Comparison of ENCODE assay signal across 9 cellular contexts in the genomic region with DNA sequence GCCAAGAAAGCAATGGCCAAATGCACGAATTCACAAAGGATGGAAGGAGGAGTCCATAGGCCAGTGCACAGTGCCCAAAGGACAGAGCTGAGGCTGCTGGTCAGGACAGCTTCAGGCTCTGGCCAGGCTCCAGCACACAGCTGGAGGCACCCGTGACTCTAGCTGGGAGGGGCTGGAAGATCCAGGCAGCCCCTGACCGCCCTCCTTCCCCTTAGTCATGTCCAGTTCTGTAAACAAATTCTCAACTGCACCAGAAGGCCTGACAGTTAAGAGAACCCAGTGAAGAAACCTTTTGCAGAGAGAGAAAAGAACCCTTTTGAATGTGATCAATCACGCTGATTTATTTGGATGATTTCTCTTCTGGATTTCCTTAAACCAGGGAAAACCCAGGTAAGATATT. TPM values are rescaled to one million over a fixed set of nuclear protein-coding genes. Genes with fewer than 3 reads are reported as not detected.
DNase-seq lines count a peak whose midpoint lies in the region; ATAC-seq and TF ChIP-seq lines count a peak whose summit lies in the region.
"Had no signal": no experiment of that assay in that cellular context is flagged by ENCODE, and none has a peak within 500 bp of the region (broad histone marks: within the 10 kb centered on the region; RNA-seq: fewer than 3 reads in every experiment).

No MANE protein-coding gene starts in this region.

- intact Hi-C loops in left ventricle myocardium inferior (cut with micrococcal nuclease) (no loop called here), gastrocnemius medialis (cut with DNase I; ENCODE audit: low total_unique reads) (loop anchor here (10.0 kb wide), 1 partner anchor 1634 kb away; no protein-coding TSS in a partner anchor)
- intact Hi-C loops in activated T-helper 2 cell treated with anti-CD3 and anti-CD28 coated beads, Interferon-gamma antibody, Interleukin-2, Interleukin-4, amounts not matched to agents 10 μg/mL and 5 μg/mL and 100 μg/mL, durations not matched to agents 14 hours and 24 hours and 36 hours (cut with micrococcal nuclease) = no loop called here
- intact Hi-C loops in CD8-positive, alpha-beta T cell (cut with DNase I, micrococcal nuclease) = loop anchor here (10.0 kb wide), 2 partner anchors 1176 to 1706 kb away; partner anchors contain the start of genes PDIA6 (in 1 of the 2) and ROCK2 (in 1 of the 2)

- H3K9me3 Mint-ChIP-seq in activated T-helper 2 cell treated with anti-CD3 and anti-CD28 coated beads, Interferon-gamma antibody, Interleukin-2, Interleukin-4, amounts not matched to agents 10 μg/mL and 5 μg/mL and 100 μg/mL, durations not matched to agents 14 hours and 24 hours and 36 hours = no peaks in the 10 kb centered on the region
- H3K9me3 Mint-ChIP-seq in CD8-positive, alpha-beta T cell = no peaks in the 10 kb centered on the region

- peak in 1 of 2 donors; percentile 15 for TF ChIP-seq POLR2A in gastrocnemius medialis (IDR thresholded peaks at IDR 0.05)

- H3K36me3 Mint-ChIP-seq in activated T-helper 2 cell treated with anti-CD3 and anti-CD28 coated beads, Interferon-gamma antibody, Interleukin-2, Interleukin-4, amounts not matched to agents 10 μg/mL and 5 μg/mL and 100 μg/mL, durations not matched to agents 14 hours and 24 hours and 36 hours (ENCODE audit: low read depth) = no peaks in the 10 kb centered on the region
- H3K36me3 Mint-ChIP-seq in CD8-positive, alpha-beta T cell = no peaks in the 10 kb centered on the region

- H3K27me3 Mint-ChIP-seq in activated T-helper 2 cell treated with anti-CD3 and anti-CD28 coated beads, Interferon-gamma antibody, Interleukin-2, Interleukin-4, amounts not matched to agents 10 μg/mL and 5 μg/mL and 100 μg/mL, durations not matched to agents 14 hours and 24 hours and 36 hours (ENCODE audit: low read depth) = no peaks in the 10 kb centered on the region
- H3K27me3 Mint-ChIP-seq in CD8-positive, alpha-beta T cell (ENCODE audit: low read depth) = no peaks in the 10 kb centered on the region

- peak overlapping the region; percentile 34 for H3K4me3 ChIP-seq in adipocyte (ENCODE audit: low read length)
- H3K4me3 ChIP-seq in left ventricle myocardium inferior = no peak overlapping the region
- no peak overlapping the region for H3K4me3 ChIP-seq in gastrocnemius medialis
- no peak overlapping the region for H3K4me3 ChIP-seq in CD8-positive, alpha-beta T cell (ENCODE audit: low read depth, low read length)

- H3K4me1 Mint-ChIP-seq in activated T-helper 2 cell treated with anti-CD3 and anti-CD28 coated beads, Interferon-gamma antibody, Interleukin-2, Interleukin-4, amounts not matched to agents 10 μg/mL and 5 μg/mL and 100 μg/mL, durations not matched to agents 14 hours and 24 hours and 36 hours (ENCODE audit: low read depth) = peaks cover 26% of the 10 kb centered on the region
- H3K4me1 Mint-ChIP-seq in CD8-positive, alpha-beta T cell (ENCODE audit: low read depth) = peaks cover 5% of the 10 kb centered on the region

- no peak overlapping the region for H3K27ac Mint-ChIP-seq in activated T-helper 2 cell treated with anti-CD3 and anti-CD28 coated beads, Interferon-gamma antibody, Interleukin-2, Interleukin-4, amounts not matched to agents 10 μg/mL and 5 μg/mL and 100 μg/mL, durations not matched to agents 14 hours and 24 hours and 36 hours
- no peak overlapping the region for H3K27ac Mint-ChIP-seq in CD8-positive, alpha-beta T cell

- TF ChIP-seq CTCF in left ventricle myocardium inferior (IDR thresholded peaks at IDR 0.05; ENCODE audit: borderline replicate concordance) (no peak), gastrocnemius medialis (IDR thresholded peaks at IDR 0.05 in 4 of 5, conservative IDR thresholded peaks at IDR 0.05 in 1 of 5) (no peak), GM13977 (IDR thresholded peaks at IDR 0.05; ENCODE audit: extremely low read depth, insufficient read depth, missing control alignments) (no peak)
- TF ChIP-seq CTCF in CD8-positive, alpha-beta T cell (IDR thresholded peaks at IDR 0.05) = no peak

- DNase-seq in GM04503 (ENCODE audit: low read depth) = peak; percentile 77
- peak; percentile 95 for DNase-seq in adipocyte (ENCODE audit: low read depth)
- DNase-seq in left ventricle myocardium inferior = peak; percentile 84
- peak; percentile 70 to 77 for DNase-seq in gastrocnemius medialis
- no peak for DNase-seq in GM13977 (ENCODE audit: low spot score)
- DNase-seq in activated T-helper 2 cell treated with anti-CD3 and anti-CD28 coated beads, Interferon-gamma antibody, Interleukin-2, Interleukin-4, amounts not matched to agents 10 μg/mL and 5 μg/mL and 100 μg/mL, durations not matched to agents 14 hours and 24 hours and 36 hours (ENCODE audit: low spot score) = no peak
- no peak for DNase-seq in CD8-positive, alpha-beta T cell
- DNase-seq in NCI-H1048 (lab: John Stamatoyannopoulos, UW) = no peak
- DNase-seq: NK-92 treated with Interleukin-12 subunit alpha and Interleukin-12 subunit beta, amount 100 ng/mL, for 24 hours had no signal

- H3K27me3 ChIP-seq in adipocyte (replicated peaks; ENCODE audit: control insufficient read depth, insufficient read depth, low read length) = no peaks in the 10 kb centered on the region
- H3K27me3 ChIP-seq in left ventricle myocardium inferior (ENCODE audit: low read depth) = no peaks in the 10 kb centered on the region
- H3K27me3 ChIP-seq in gastrocnemius medialis = no peaks in the 10 kb centered on the region
- H3K27me3 ChIP-seq in CD8-positive, alpha-beta T cell (ENCODE audit: insufficient read depth, low read length) = no peaks in the 10 kb centered on the region

- peak overlapping the region; percentile 70 for H3K9ac ChIP-seq in adipocyte (ENCODE audit: low read length)

- in situ Hi-C loops in gastrocnemius medialis (cut with MboI; ENCODE audit: low sequenced_read_pairs in 4 of 4) = loop anchor here in 1 of 4 donors (25.0 kb wide), 1 partner anchor 399 kb away; the partner anchor contains the start of gene KLF11
- in situ Hi-C loops in GM13977 (cut with MboI; ENCODE audit: low pct_unique_long_range_greater_than_20kb, low sequenced_read_pairs, unreplicated experiment) = no loop called here

- H3K27ac ChIP-seq in left ventricle myocardium inferior (replicated peaks) (peak overlapping the region; percentile 56), gastrocnemius medialis (peak overlapping the region; percentile 26 to 59 (median 44))
- no peak overlapping the region for H3K27ac ChIP-seq in CD8-positive, alpha-beta T cell (ENCODE audit: low read depth, low read length)

- H3K4me3 Mint-ChIP-seq in activated T-helper 2 cell treated with anti-CD3 and anti-CD28 coated beads, Interferon-gamma antibody, Interleukin-2, Interleukin-4, amounts not matched to agents 10 μg/mL and 5 μg/mL and 100 μg/mL, durations not matched to agents 14 hours and 24 hours and 36 hours (ENCODE audit: low read depth) = no peak overlapping the region
- H3K4me3 Mint-ChIP-seq in CD8-positive, alpha-beta T cell = no peak overlapping the region

- H3K36me3 ChIP-seq in adipocyte (ENCODE audit: control insufficient read depth, insufficient read depth, low read length, severe bottlenecking) (no peaks in the 10 kb centered on the region), left ventricle myocardium inferior (no peaks in the 10 kb centered on the region), gastrocnemius medialis (no peaks in the 10 kb centered on the region)
- no peaks in the 10 kb centered on the region for H3K36me3 ChIP-seq in CD8-positive, alpha-beta T cell (ENCODE audit: insufficient read depth, low read length)

- H3K4me1 ChIP-seq in adipocyte (ENCODE audit: control insufficient read depth, insufficient read depth, low read length) = peaks cover 25% of the 10 kb centered on the region
- peaks cover 26% of the 10 kb centered on the region for H3K4me1 ChIP-seq in left ventricle myocardium inferior
- H3K4me1 ChIP-seq in gastrocnemius medialis = peaks cover 10 to 15% of the 10 kb centered on the region in 2 donors
- H3K4me1 ChIP-seq in CD8-positive, alpha-beta T cell (ENCODE audit: insufficient read depth, low read length) = no peaks in the 10 kb centered on the region

- CTCF ChIA-PET in CD8-positive, alpha-beta T cell (lab: Charles Lee) = no interaction called here

- peak; percentile 77 to 82 for ATAC-seq in gastrocnemius medialis
- no peak for ATAC-seq in CD8-positive, alpha-beta T cell

- POLR2A ChIA-PET in CD8-positive, alpha-beta T cell (lab: Charles Lee) = no interaction called here

- H3K9me3 ChIP-seq in adipocyte (ENCODE audit: control insufficient read depth, low read length) (no peaks in the 10 kb centered on the region), left ventricle myocardium inferior (replicated peaks) (no peaks in the 10 kb centered on the region), gastrocnemius medialis (no peaks in the 10 kb centered on the region)
- H3K9me3 ChIP-seq in CD8-positive, alpha-beta T cell (ENCODE audit: low read length) = no peaks in the 10 kb centered on the region

RNA-seq across cellular contexts. Expression of gene YWHAQ, which starts 7.7 kb away (rescaled TPM):
- total RNA-seq in left ventricle myocardium inferior = 178 TPM
- 10 to 100 TPM; 40.3 to 63.7 (median 48.4) TPM for total RNA-seq in gastrocnemius medialis
- 334 and 339 TPM in 2 replicates for total RNA-seq in activated T-helper 2 cell treated with anti-CD3 and anti-CD28 coated beads, Interferon-gamma antibody, Interleukin-2, Interleukin-4, amounts not matched to agents 10 μg/mL and 5 μg/mL and 100 μg/mL, durations not matched to agents 14 hours and 24 hours and 36 hours
- 100 to 1,000 TPM; 115 to 123 TPM for total RNA-seq in CD8-positive, alpha-beta T cell

Comparison
In these comparisons a context has a peak if more than half of its experiments do, and no peak if none do; other contexts are left out.
1. DNase-seq: peak in GM04503 (single experiment), adipocyte (single experiment), left ventricle myocardium inferior (single experiment) and gastrocnemius medialis (2 of 2); none in GM13977 (single experiment), activated T-helper 2 cell treated with anti-CD3 and anti-CD28 coated beads, Interferon-gamma antibody, Interleukin-2, Interleukin-4, amounts not matched to agents 10 μg/mL and 5 μg/mL and 100 μg/mL, durations not matched to agents 14 hours and 24 hours and 36 hours (single experiment), CD8-positive, alpha-beta T cell (0 of 7) and NCI-H1048 (single experiment).
2. intact Hi-C loops: an anchor here in gastrocnemius medialis (10.0 kb wide) and CD8-positive, alpha-beta T cell (10.0 kb wide); none called in left ventricle myocardium inferior and activated T-helper 2 cell treated with anti-CD3 and anti-CD28 coated beads, Interferon-gamma antibody, Interleukin-2, Interleukin-4, amounts not matched to agents 10 μg/mL and 5 μg/mL and 100 μg/mL, durations not matched to agents 14 hours and 24 hours and 36 hours.